In genomic region chr6:87241304-87241703, GRCh38 we compare ENCODE assay signal across 21 cellular contexts.
"Had no signal": no experiment of that assay in that cellular context is flagged by ENCODE, and none has a peak within 500 bp of the region (broad histone marks: within the 10 kb centered on the region; RNA-seq: fewer than 3 reads in every experiment).

No MANE protein-coding gene starts in this region.

- H3K9me3 ChIP-seq: colonic mucosa, esophagus muscularis mucosa, ovary, prostate gland, upper lobe of left lung had no signal

- H3K27me3 ChIP-seq: colonic mucosa, dorsolateral prefrontal cortex, esophagus muscularis mucosa, ovary, spleen, upper lobe of left lung had no signal

- DNase-seq: activated CD4-positive, alpha-beta memory T cell treated with anti-CD3 and anti-CD28 coated beads, Interleukin-2, amount 10 ng/mL, durations not matched to agents 7 days and 5 days; activated CD4-positive, alpha-beta T cell treated with anti-CD3 and anti-CD28 coated beads for 48 hours; activated effector memory CD4-positive, alpha-beta T cell treated with Interleukin-2 at 50 U/mL for 16 hours; activated naive CD4-positive, alpha-beta T cell treated with anti-CD3 and anti-CD28 coated beads for 36 hours; activated naive CD8-positive, alpha-beta T cell treated with anti-CD3 and anti-CD28 coated beads, Interleukin-2, amount 10 ng/mL, durations not matched to agents 7 days and 5 days; activated T-cell treated with anti-CD3 and anti-CD28 coated beads, Interleukin-2, amount 50 U/mL, for 72 hours; amniotic stem cell; colonic mucosa; dorsolateral prefrontal cortex; effector memory CD8-positive, alpha-beta T cell; glutamatergic neuron; hippocampal formation; left cardiac atrium; ovary; spleen; stimulated activated CD4-positive, alpha-beta T cell treated with anti-CD3 and anti-CD28 coated beads, Interleukin-4, amount 100 ng/mL, for 1 hour; stimulated activated naive CD4-positive, alpha-beta T cell treated with Interleukin-2 at 50 U/mL for 16 hours; upper lobe of left lung had no signal

- H3K4me1 ChIP-seq: colonic mucosa, esophagus muscularis mucosa, prostate gland, spleen, upper lobe of left lung had no signal

- H3K9me3 Mint-ChIP-seq: activated CD4-positive, alpha-beta memory T cell treated with anti-CD3 and anti-CD28 coated beads, Interleukin-2, amount 10 ng/mL, durations not matched to agents 7 days and 5 days; activated naive CD4-positive, alpha-beta T cell treated with anti-CD3 and anti-CD28 coated beads for 36 hours; activated naive CD8-positive, alpha-beta T cell treated with anti-CD3 and anti-CD28 coated beads, Interleukin-2, amount 10 ng/mL, durations not matched to agents 7 days and 5 days; activated T-cell treated with anti-CD3 and anti-CD28 coated beads, Interleukin-2, amount 50 U/mL, for 72 hours; effector memory CD8-positive, alpha-beta T cell; natural killer cell treated with Interleukin-12 subunit alpha and Interleukin-12 subunit beta and Interleukin-15 and Interleukin-18, amount 100 ng/mL, for 72 hours had no signal

- H3K4me1 Mint-ChIP-seq: activated naive CD8-positive, alpha-beta T cell treated with anti-CD3 and anti-CD28 coated beads, Interleukin-2, amount 10 ng/mL, durations not matched to agents 7 days and 5 days had no signal

- H3K4me3 Mint-ChIP-seq: activated CD4-positive, alpha-beta memory T cell treated with anti-CD3 and anti-CD28 coated beads, Interleukin-2, amount 10 ng/mL, durations not matched to agents 7 days and 5 days; activated naive CD4-positive, alpha-beta T cell treated with anti-CD3 and anti-CD28 coated beads for 36 hours; activated naive CD8-positive, alpha-beta T cell treated with anti-CD3 and anti-CD28 coated beads, Interleukin-2, amount 10 ng/mL, durations not matched to agents 7 days and 5 days; activated T-cell treated with anti-CD3 and anti-CD28 coated beads, Interleukin-2, amount 50 U/mL, for 72 hours; effector memory CD8-positive, alpha-beta T cell; natural killer cell treated with Interleukin-12 subunit alpha and Interleukin-12 subunit beta and Interleukin-15 and Interleukin-18, amount 100 ng/mL, for 72 hours had no signal

- ATAC-seq: activated T-cell treated with anti-CD3 and anti-CD28 coated beads, Interleukin-2, amount 50 U/mL, for 72 hours; effector memory CD8-positive, alpha-beta T cell; left cardiac atrium; natural killer cell treated with Interleukin-12 subunit alpha and Interleukin-12 subunit beta and Interleukin-15 and Interleukin-18, amount 100 ng/mL, for 72 hours had no signal

- H3K27ac Mint-ChIP-seq: activated CD4-positive, alpha-beta memory T cell treated with anti-CD3 and anti-CD28 coated beads, Interleukin-2, amount 10 ng/mL, durations not matched to agents 7 days and 5 days; activated naive CD4-positive, alpha-beta T cell treated with anti-CD3 and anti-CD28 coated beads for 36 hours; activated naive CD8-positive, alpha-beta T cell treated with anti-CD3 and anti-CD28 coated beads, Interleukin-2, amount 10 ng/mL, durations not matched to agents 7 days and 5 days; activated T-cell treated with anti-CD3 and anti-CD28 coated beads, Interleukin-2, amount 50 U/mL, for 72 hours; effector memory CD8-positive, alpha-beta T cell; natural killer cell treated with Interleukin-12 subunit alpha and Interleukin-12 subunit beta and Interleukin-15 and Interleukin-18, amount 100 ng/mL, for 72 hours had no signal

- H3K27me3 Mint-ChIP-seq: activated CD4-positive, alpha-beta memory T cell treated with anti-CD3 and anti-CD28 coated beads, Interleukin-2, amount 10 ng/mL, durations not matched to agents 7 days and 5 days; activated naive CD8-positive, alpha-beta T cell treated with anti-CD3 and anti-CD28 coated beads, Interleukin-2, amount 10 ng/mL, durations not matched to agents 7 days and 5 days; effector memory CD8-positive, alpha-beta T cell; natural killer cell treated with Interleukin-12 subunit alpha and Interleukin-12 subunit beta and Interleukin-15 and Interleukin-18, amount 100 ng/mL, for 72 hours had no signal

- H3K27ac ChIP-seq: colonic mucosa, dorsolateral prefrontal cortex, esophagus muscularis mucosa, ovary, prostate gland, spleen, upper lobe of left lung had no signal

- H3K4me3 ChIP-seq: colonic mucosa, dorsolateral prefrontal cortex, esophagus muscularis mucosa, ovary, prostate gland, spleen, upper lobe of left lung had no signal

- H3K36me3 ChIP-seq: ovary, prostate gland had no signal
